9 cellular contexts compared by ENCODE assay signal in genomic region chr3:185823280-185824044, GRCh38. TPM values are rescaled to one million over a fixed set of nuclear protein-coding genes. Genes with fewer than 3 reads are reported as not detected.
DNase-seq lines count a peak whose midpoint lies in the region; TF ChIP-seq lines count a peak whose summit lies in the region.
"Had no signal": no experiment of that assay in that cellular context is flagged by ENCODE, and none has a peak within 500 bp of the region (broad histone marks: within the 10 kb centered on the region; RNA-seq: fewer than 3 reads in every experiment).

No MANE protein-coding gene starts in this region.

- H3K4me2 ChIP-seq in OCI-LY1 (ENCODE audit: low read length) (peak overlapping the region; percentile 73), skeletal muscle satellite cell (ENCODE audit: low read length) (peak overlapping the region; percentile 79)

- H3K27me3 ChIP-seq in OCI-LY1 (ENCODE audit: insufficient read depth, low read length) (peaks cover 9% of the 10 kb centered on the region), iPS DF 6.9 (ENCODE audit: control insufficient read depth, insufficient read depth, low read length) (0 out of 2 replicates have a peak, but pooled peaks cover 2% of the 10 kb centered on the region), skeletal muscle satellite cell (ENCODE audit: control insufficient read depth, insufficient read depth, low read length) (no peaks in the 10 kb centered on the region)

- H4K20me1 ChIP-seq in OCI-LY1 (ENCODE audit: insufficient read depth, low read length) = no peaks in the 10 kb centered on the region; the same call in 1 of the 2 replicates

- TF ChIP-seq CTCF in OCI-LY1 (IDR thresholded peaks at IDR 0.05; ENCODE audit: low read length) (no peak), astrocyte of the cerebellum (IDR thresholded peaks at IDR 0.05; ENCODE audit: low read depth, low read length, missing control alignments) (peak; percentile 32)

- H3K27ac ChIP-seq in OCI-LY1 (ENCODE audit: low read depth, low read length, poor library complexity, severe bottlenecking) (no peak overlapping the region), iPS DF 6.9 (ENCODE audit: low read length) (no peak overlapping the region)
- H3K27ac ChIP-seq: C4-2B had no signal

- H3K4me3 ChIP-seq in OCI-LY1 (ENCODE audit: low read depth, low read length, poor library complexity, severe bottlenecking) (peak overlapping the region; percentile 57), astrocyte of the cerebellum (ENCODE audit: low read depth, low read length) (peak overlapping the region; percentile 86), iPS DF 6.9 (ENCODE audit: low read length) (peak overlapping the region; percentile 90), skeletal muscle satellite cell (ENCODE audit: low read length) (peak overlapping the region; percentile 92)

- H3K36me3 ChIP-seq in OCI-LY1 (ENCODE audit: insufficient read depth, low read length) = no peaks in the 10 kb centered on the region
- H3K36me3 ChIP-seq in iPS DF 6.9 (ENCODE audit: control insufficient read depth, insufficient read depth, low read length) = no peaks in the 10 kb centered on the region; the same call in 1 of the 2 replicates
- H3K36me3 ChIP-seq in skeletal muscle satellite cell (ENCODE audit: insufficient read depth, low read length) = peaks cover 9% of the 10 kb centered on the region

- DNase-seq in NCI-H1417 (lab: John Stamatoyannopoulos, UW) (peak in 2 of 3 experiments; percentile 54 to 63), NCI-H1417 treated with DMSO at 0.1 percent for 48 hours (lab: John Stamatoyannopoulos, UW) (no peak), astrocyte of the cerebellum (ENCODE audit: low read depth) (no peak), iPS DF 6.9 (ENCODE audit: low read depth, low spot score) (no peak), NCI-H2029 (lab: John Stamatoyannopoulos, UW) (no peak), SIG-M5 treated with dmso at 0.1 percent for 504 hours (lab: John Stamatoyannopoulos, UW; ENCODE audit: unreplicated experiment) (no peak)

- in situ Hi-C loops in astrocyte of the cerebellum (cut with HindIII; ENCODE audit: low sequenced_read_pairs) = no loop called here

- WGBS in iPS DF 6.9 (ENCODE audit: insufficient coverage, insufficient read length) = no CpG with 5 or more reads among the region's 79 CpGs

- no peaks in the 10 kb centered on the region for H3K79me2 ChIP-seq in OCI-LY1 (ENCODE audit: insufficient read depth, low read length)

- H3K9ac ChIP-seq in OCI-LY1 (ENCODE audit: low read length) (no peak overlapping the region; the same call in 1 of the 2 replicates), skeletal muscle satellite cell (ENCODE audit: low read depth, low read length) (peak overlapping the region; percentile 97)

- no peaks in the 10 kb centered on the region for H3F3A ChIP-seq in OCI-LY1 (ENCODE audit: insufficient read depth, low read length)

- no peaks in the 10 kb centered on the region for H3K9me3 ChIP-seq in OCI-LY1 (ENCODE audit: low read length)
- no peaks in the 10 kb centered on the region for H3K9me3 ChIP-seq in iPS DF 6.9 (ENCODE audit: control insufficient read depth, insufficient read depth, low read length)
- H3K9me3 ChIP-seq in skeletal muscle satellite cell (replicated peaks; ENCODE audit: low read length) = no peaks in the 10 kb centered on the region

- no peak overlapping the region for H2AFZ ChIP-seq in OCI-LY1 (ENCODE audit: low read length)

- peaks cover 16% of the 10 kb centered on the region for H3K4me1 ChIP-seq in OCI-LY1 (ENCODE audit: insufficient read depth, low read length, severe bottlenecking)
- H3K4me1 ChIP-seq in iPS DF 6.9 (ENCODE audit: control insufficient read depth, insufficient read depth, low read length) = peaks cover 5% of the 10 kb centered on the region; the same call in 1 of the 2 replicates
- H3K4me1 ChIP-seq in skeletal muscle satellite cell (ENCODE audit: control insufficient read depth, insufficient read depth, low read length) = peaks cover 43% of the 10 kb centered on the region

- H3K9me2 ChIP-seq in OCI-LY1 (ENCODE audit: low read depth, low read length) = no peaks in the 10 kb centered on the region

RNA-seq across cellular contexts. Expression of gene IGF2BP2, which starts 1.4 kb away (rescaled TPM):
- total RNA-seq in skeletal muscle satellite cell (2012; rRNA removed) = 85.2 and 95.6 TPM in 2 replicates

Comparison
In these comparisons a context has a peak if more than half of its experiments do, and no peak if none do; other contexts are left out.
1. DNase-seq: peak in NCI-H1417 (2 of 3); none in NCI-H1417 treated with DMSO at 0.1 percent for 48 hours (single experiment), astrocyte of the cerebellum (single experiment), iPS DF 6.9 (single experiment), NCI-H2029 (single experiment) and SIG-M5 treated with dmso at 0.1 percent for 504 hours (single experiment).
2. Peak in every context shown above with its lines, with median percentiles within 50 percentile points of each other: H3K4me3 ChIP-seq.